In the genomic region with DNA sequence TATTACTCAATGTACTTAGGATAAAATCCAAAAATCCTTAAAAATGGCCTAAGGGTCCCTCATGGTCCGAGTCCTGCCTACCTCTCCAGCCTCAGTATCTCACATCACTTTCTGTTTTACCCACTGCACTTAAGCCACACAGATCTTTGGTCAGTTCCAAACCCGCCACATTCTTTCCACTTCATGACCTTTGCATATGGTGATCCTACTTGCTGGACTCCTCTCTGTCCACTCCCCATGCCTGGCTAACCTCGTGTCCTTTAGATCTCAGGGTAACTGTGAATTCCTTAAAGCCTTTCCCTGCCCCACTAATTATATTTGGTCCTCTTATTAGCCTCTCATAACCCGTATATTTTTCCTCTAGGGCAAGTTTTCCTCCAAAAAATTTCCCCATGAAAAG, we compare ENCODE assay signal across 9 cellular contexts. TPM values are rescaled to one million over a fixed set of nuclear protein-coding genes. Genes with fewer than 3 reads are reported as not detected.
DNase-seq lines count a peak whose midpoint lies in the region; ATAC-seq, FAIRE-seq and TF ChIP-seq lines count a peak whose summit lies in the region.
"Had no signal": no experiment of that assay in that cellular context is flagged by ENCODE, and none has a peak within 500 bp of the region (broad histone marks: within the 10 kb centered on the region; RNA-seq: fewer than 3 reads in every experiment).

No MANE protein-coding gene starts in this region.

- H3K4me3 ChIP-seq in HepG2 (replicated peaks in 1 of 3; ENCODE audit: insufficient read depth in 1 of 3, low read depth in 2 of 3, low read length in 3 of 3) (peak overlapping the region; percentile 78 to 96 (median 86); a peak in 5 of 6 replicates), right lobe of liver (peak overlapping the region in 1 of 3 donors; percentile 76)

- WGBS in HepG2 (ENCODE audit: low lambda C conversion rate) = 41% methylated on average over 4 of the region's 4 CpGs
- 58% methylated on average over 4 of the region's 4 CpGs for WGBS in right lobe of liver (ENCODE audit: insufficient coverage, low coverage, low lambda C conversion rate, missing lambda C conversion rate)

- in situ Hi-C loops in HepG2 (cut with HindIII; ENCODE audit: extremely low pct_ligation_motif_present, low pct_unique_long_range_greater_than_20kb) = no loop called here

- TF ChIP-seq POLR2A in HepG2 (IDR thresholded peaks at IDR 0.05; ENCODE audit: insufficient read depth in 1 of 2, low read depth in 2 of 2, low read length in 2 of 2) = no peak
- TF ChIP-seq POLR2A in right lobe of liver (IDR thresholded peaks at IDR 0.05) = no peak

- DNase-seq in HepG2 (ENCODE audit: low spot score) = peak; percentile 34
- DNase-seq in right lobe of liver = no peak
- DNase-seq in activated naive CD8-positive, alpha-beta T cell treated with anti-CD3 and anti-CD28 coated beads for 36 hours = no peak
- DNase-seq in memory B cell (ENCODE audit: low spot score in 2 of 2) = no peak
- no peak for DNase-seq in stimulated activated naive CD4-positive, alpha-beta T cell (lab: John Stamatoyannopoulos, UW)
- DNase-seq in dedifferentiated amniotic fluid mesenchymal stem cell (ENCODE audit: extremely low spot score) = no peak
- DNase-seq in NCI-H1092 (lab: John Stamatoyannopoulos, UW) = no peak

- peak; percentile 47 for FAIRE-seq in HepG2 (lab: Jason Lieb, UNC)

- peak overlapping the region; percentile 98 for H3K4me2 ChIP-seq in HepG2 (ENCODE audit: low read depth, low read length)

- H3K27me3 Mint-ChIP-seq in activated naive CD8-positive, alpha-beta T cell treated with anti-CD3 and anti-CD28 coated beads for 36 hours = no peaks in the 10 kb centered on the region
- H3K27me3 Mint-ChIP-seq in memory B cell = no peaks in the 10 kb centered on the region

- intact Hi-C loops in HepG2 (cut with micrococcal nuclease; ENCODE audit: unreplicated experiment) = no loop called here
- intact Hi-C loops in right lobe of liver (cut with DNase I) = no loop called here

- no peak overlapping the region for H2AFZ ChIP-seq in HepG2 (ENCODE audit: low read length)

- peaks cover 29% of the 10 kb centered on the region for H3K4me1 Mint-ChIP-seq in activated naive CD8-positive, alpha-beta T cell treated with anti-CD3 and anti-CD28 coated beads for 36 hours
- H3K4me1 Mint-ChIP-seq in memory B cell = peaks cover 37% of the 10 kb centered on the region

- CTCF ChIA-PET in HepG2 (lab: Yijun Ruan, JAX; ENCODE audit: low intra/inter-chr PET ratio, low total read pairs) = interaction anchor here (0.6 kb wide), 1 partner anchor 123 kb away, joined by 3 read pairs; no protein-coding TSS in a partner anchor

- peaks cover 52% of the 10 kb centered on the region for H3K4me1 ChIP-seq in HepG2 (ENCODE audit: insufficient read depth, low read length)
- H3K4me1 ChIP-seq in right lobe of liver = peaks cover 0 to 7% (median 3%) of the 10 kb centered on the region in 4 donors

- peak overlapping the region; percentile 87 for H3K27ac ChIP-seq in HepG2 (ENCODE audit: extremely low read length, insufficient read depth, low read length)
- H3K27ac ChIP-seq in right lobe of liver = no peak overlapping the region

- no peak for TF ChIP-seq EP300 in HepG2 (IDR thresholded peaks at IDR 0.05; ENCODE audit: low read depth in 2 of 2, low read length in 2 of 2)
- no peak for TF ChIP-seq EP300 in HepG2 (CRISPR knock-in tag; IDR thresholded peaks at IDR 0.05; ENCODE audit: borderline replicate concordance)

- no peaks in the 10 kb centered on the region for H3K9me3 ChIP-seq in HepG2 (ENCODE audit: low read length)
- no peaks in the 10 kb centered on the region for H3K9me3 ChIP-seq in right lobe of liver
- H3K9me3 ChIP-seq: testis had no signal

- H3K27me3 ChIP-seq in HepG2 (ENCODE audit: control insufficient read depth in 1 of 2, insufficient read depth in 2 of 2, low read length in 2 of 2) (no peaks in the 10 kb centered on the region; a peak in 2 of 5 replicates), right lobe of liver (no peaks in the 10 kb centered on the region)
- H3K27me3 ChIP-seq: testis had no signal

- peak overlapping the region; percentile 99 for H3K27ac Mint-ChIP-seq in activated naive CD8-positive, alpha-beta T cell treated with anti-CD3 and anti-CD28 coated beads for 36 hours
- H3K27ac Mint-ChIP-seq in memory B cell = peak overlapping the region; percentile 97

- peaks cover 15% of the 10 kb centered on the region for H3K36me3 Mint-ChIP-seq in activated naive CD8-positive, alpha-beta T cell treated with anti-CD3 and anti-CD28 coated beads for 36 hours
- peaks cover 11% of the 10 kb centered on the region for H3K36me3 Mint-ChIP-seq in memory B cell

- peaks cover 14 to 37% of the 10 kb centered on the region in 2 experiments for H3K36me3 ChIP-seq in HepG2 (replicated peaks in 1 of 2; ENCODE audit: control insufficient read depth in 1 of 2, insufficient read depth in 2 of 2, low read length in 2 of 2)
- H3K36me3 ChIP-seq in right lobe of liver = peaks cover 0 to 24% (median 6%) of the 10 kb centered on the region in 4 donors

- TF ChIP-seq CTCF in HepG2 (CRISPR knock-in tag; IDR thresholded peaks at IDR 0.05) = no peak
- no peak for TF ChIP-seq CTCF in right lobe of liver (IDR thresholded peaks at IDR 0.05)

- POLR2A ChIA-PET in HepG2 (lab: Yijun Ruan, JAX) = no interaction called here

- H3K4me3 Mint-ChIP-seq in activated naive CD8-positive, alpha-beta T cell treated with anti-CD3 and anti-CD28 coated beads for 36 hours = peak overlapping the region; percentile 95
- H3K4me3 Mint-ChIP-seq in memory B cell = peak overlapping the region; percentile 53

- no peaks in the 10 kb centered on the region for H4K20me1 ChIP-seq in HepG2 (ENCODE audit: insufficient read depth, low read length)

- no peaks in the 10 kb centered on the region for H3K9me3 Mint-ChIP-seq in activated naive CD8-positive, alpha-beta T cell treated with anti-CD3 and anti-CD28 coated beads for 36 hours
- H3K9me3 Mint-ChIP-seq in memory B cell = no peaks in the 10 kb centered on the region

- no peak for TF ChIP-seq RAD21 in HepG2 (CRISPR knock-in tag; IDR thresholded peaks at IDR 0.05)

- peak overlapping the region; percentile 97 for H3K9ac ChIP-seq in HepG2 (ENCODE audit: insufficient read depth, low read depth, low read length)

- TSS peak; percentile 65 for BruUV-seq in HepG2 (replicated peaks; lab: Mats Ljungman, UMichigan)

- peaks cover 54% of the 10 kb centered on the region for H3K79me2 ChIP-seq in HepG2 (ENCODE audit: insufficient read depth, low read length)

- ATAC-seq in HepG2 (peak; percentile 50), right lobe of liver (no peak), memory B cell (ENCODE audit: low read depth) (no peak), HG03280 (IDR thresholded peaks at IDR 0.05; ENCODE audit: unreplicated experiment) (no peak)

TF ChIP-seq in HepG2, 621 proteins besides CTCF, POLR2A, EP300 and RAD21 (continues in another document):
- TF ChIP-seq, protein P1, sequence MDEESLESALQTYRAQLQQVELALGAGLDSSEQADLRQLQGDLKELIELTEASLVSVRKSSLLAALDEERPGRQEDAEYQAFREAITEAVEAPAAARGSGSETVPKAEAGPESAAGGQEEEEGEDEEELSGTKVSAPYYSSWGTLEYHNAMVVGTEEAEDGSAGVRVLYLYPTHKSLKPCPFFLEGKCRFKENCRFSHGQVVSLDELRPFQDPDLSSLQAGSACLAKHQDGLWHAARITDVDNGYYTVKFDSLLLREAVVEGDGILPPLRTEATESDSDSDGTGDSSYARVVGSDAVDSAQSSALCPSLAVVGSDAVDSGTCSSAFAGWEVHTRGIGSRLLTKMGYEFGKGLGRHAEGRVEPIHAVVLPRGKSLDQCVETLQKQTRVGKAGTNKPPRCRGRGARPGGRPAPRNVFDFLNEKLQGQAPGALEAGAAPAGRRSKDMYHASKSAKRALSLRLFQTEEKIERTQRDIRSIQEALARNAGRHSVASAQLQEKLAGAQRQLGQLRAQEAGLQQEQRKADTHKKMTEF (CRISPR knock-in tag; IDR thresholded peaks at IDR 0.05) = no peak
- no peak for TF ChIP-seq TGIF2 (CRISPR knock-in tag; IDR thresholded peaks at IDR 0.05)

RNA-seq across cellular contexts. Expression of a gene that starts 1.2 kb away (rescaled TPM):
- total RNA-seq in HepG2 (2016; rRNA removed; fragmentation: Illumina TruSeq; extraction: Trizol) (43.5 and 90.2 TPM in 2 replicates), right lobe of liver (10 to 100 TPM in 5 of 6 experiments, 1 to 10 TPM in 1; 9.5 to 14.3 (median 11.2) TPM)
- total RNA-seq in HepG2 (2016; cell fraction: cytosol; rRNA removed; fragmentation: Illumina TruSeq; extraction: Trizol; ENCODE audit: low read depth) = 8.0 and 9.8 TPM in 2 replicates
- 42.4 and 84.6 TPM in 2 replicates for total RNA-seq in HepG2 (2016; cell fraction: insoluble cytoplasmic fraction; rRNA removed; fragmentation: Illumina TruSeq; extraction: Trizol)
- total RNA-seq in HepG2 (2016; cell fraction: membrane; rRNA removed; fragmentation: Illumina TruSeq; extraction: Trizol) = 13.4 and 16.5 TPM in 2 replicates
- total RNA-seq in HepG2 (2016; cell fraction: nucleus; rRNA removed; fragmentation: Illumina TruSeq; extraction: Trizol) = 55.3 and 58.7 TPM in 2 replicates
- polyA plus RNA-seq in HepG2 (2011; rRNA removed) = 24.3 and 28.3 TPM in 2 replicates
- 15.2 and 20.7 TPM in 2 replicates for polyA plus RNA-seq in HepG2 (2011; cell fraction: cytosol; rRNA removed)
- polyA plus RNA-seq in HepG2 (2011; cell fraction: nucleus; rRNA removed) = 27.7 and 29.3 TPM in 2 replicates
- polyA plus RNA-seq in HepG2 (2012) = 22.7 and 40.1 TPM in 2 replicates
- 2.0 and 2.1 TPM in 2 replicates for polyA plus RNA-seq in HepG2 (2016; cell fraction: cytosol; fragmentation: Illumina TruSeq; extraction: Trizol; ENCODE audit: low read depth)
- polyA plus RNA-seq in HepG2 (2016; cell fraction: insoluble cytoplasmic fraction; fragmentation: Illumina TruSeq; extraction: Trizol; ENCODE audit: low read depth) = 55.7 and 57.3 TPM in 2 replicates
- polyA plus RNA-seq in HepG2 (2016; cell fraction: membrane; fragmentation: Illumina TruSeq; extraction: Trizol; ENCODE audit: low read depth) = 5.2 and 5.8 TPM in 2 replicates
- 64.5 and 69.5 TPM in 2 replicates for polyA plus RNA-seq in HepG2 (2016; cell fraction: nucleus; fragmentation: Illumina TruSeq; extraction: Trizol; ENCODE audit: insufficient read depth, low read depth)
- polyA minus RNA-seq in HepG2 (2011; rRNA and poly(A)+ RNA removed; ENCODE audit: low replicate concordance) = 58.1 and 287 TPM in 2 replicates
- polyA minus RNA-seq in HepG2 (2011; cell fraction: cytosol; rRNA and poly(A)+ RNA removed) = 35.4 and 35.5 TPM in 2 replicates
- 66.2 and 89.3 TPM in 2 replicates for polyA minus RNA-seq in HepG2 (2011; cell fraction: nucleus; rRNA and poly(A)+ RNA removed)
- total RNA-seq in activated naive CD8-positive, alpha-beta T cell treated with anti-CD3 and anti-CD28 coated beads for 36 hours = 10 to 100 TPM; 76.9 to 79.2 TPM
